ENCODE assay signal across 8 cellular contexts in the genomic region with DNA sequence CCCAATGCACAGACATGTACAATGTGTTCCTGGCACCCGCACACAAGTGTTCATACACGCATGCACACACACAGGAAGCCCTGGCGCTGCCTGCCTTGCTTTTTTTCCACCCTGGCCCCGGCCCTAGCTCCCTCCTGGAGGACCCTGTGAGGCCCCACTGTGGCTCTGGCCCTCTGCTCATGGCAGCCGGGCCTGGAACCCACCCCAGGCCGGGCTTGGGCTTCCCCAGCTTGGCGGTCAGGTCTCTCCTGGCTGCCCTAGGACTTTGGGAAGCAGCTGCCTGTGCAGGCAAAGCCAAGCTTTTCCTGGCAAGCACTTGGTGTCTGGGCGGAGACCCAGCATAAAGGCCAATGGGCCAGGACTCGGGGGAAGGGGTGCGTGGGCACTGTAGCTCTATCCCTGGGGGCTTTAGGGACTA. TPM values are rescaled to one million over a fixed set of nuclear protein-coding genes. Genes with fewer than 3 reads are reported as not detected.
DNase-seq lines count a peak whose midpoint lies in the region; ATAC-seq and TF ChIP-seq lines count a peak whose summit lies in the region.

No MANE protein-coding gene starts in this region.

- no peaks in the 10 kb centered on the region for H3K27me3 Mint-ChIP-seq in activated B cell treated with CpG ODN at 0.5 μM for 24 hours

- H3K4me1 ChIP-seq in cardiac muscle cell (ENCODE audit: low read depth), result peaks cover 17% of the 10 kb centered on the region

- POLR2A ChIA-PET in activated B cell treated with CpG ODN at 0.5 μM for 24 hours (lab: Charles Lee), result interaction anchor here (0.7 to 14.6 kb wide), 8 partner anchors 9 to 434 kb away, joined by 3 to 485 read pairs (median 9); partner anchors contain the start of gene CD82

- no peaks in the 10 kb centered on the region for H3K9me3 ChIP-seq in cardiac muscle cell (ENCODE audit: low read depth)

- TF ChIP-seq CTCF in GM12875 (IDR thresholded peaks at IDR 0.05; ENCODE audit: borderline replicate concordance, insufficient read depth, low read depth, low read length) (no peak), activated B cell treated with CpG ODN at 0.5 μM for 24 hours (IDR thresholded peaks at IDR 0.05) (no peak), cardiac muscle cell (IDR thresholded peaks at IDR 0.05; ENCODE audit: low read depth, low read length) (no peak)

- CTCF ChIA-PET in activated B cell treated with CpG ODN at 0.5 μM for 24 hours (lab: Charles Lee), result interaction anchor here (1.0 to 5.8 kb wide), 5 partner anchors 16 to 41 kb away, joined by 3 to 38 read pairs (median 9); partner anchors contain the start of gene CD82

- H3K4me1 Mint-ChIP-seq in activated B cell treated with CpG ODN at 0.5 μM for 24 hours, result peaks cover 95% of the 10 kb centered on the region

- H3K36me3 ChIP-seq in cardiac muscle cell, result no peaks in the 10 kb centered on the region

- intact Hi-C loops in activated B cell treated with CpG ODN at 0.5 μM for 24 hours (cut with micrococcal nuclease), result loop anchor here (2.0 kb wide), 1 partner anchor 15 kb away; no protein-coding TSS in a partner anchor

- no peak for ATAC-seq in activated B cell treated with CpG ODN at 0.5 μM for 24 hours (ENCODE audit: low read depth)
- no peak for ATAC-seq in HG02763 (IDR thresholded peaks at IDR 0.05; ENCODE audit: unreplicated experiment)

- no peak for DNase-seq in activated B cell treated with CpG ODN at 0.5 μM for 24 hours
- peak in 1 of 2 donors; percentile 46 for DNase-seq in cardiac muscle cell (ENCODE audit: low read depth in 1 of 2, low spot score in 1 of 2)
- DNase-seq in putamen (ENCODE audit: low spot score), result peak; percentile 86
- DNase-seq in germinal center (ENCODE audit: low spot score), result no peak
- DNase-seq in D341Med (ENCODE audit: low spot score), result no peak
- no peak for DNase-seq in NCI-H345 (lab: John Stamatoyannopoulos, UW)

- H3K4me3 Mint-ChIP-seq in activated B cell treated with CpG ODN at 0.5 μM for 24 hours, result peak overlapping the region; percentile 82

- H3K4me3 ChIP-seq in GM12875 (ENCODE audit: low read depth, low read length) (peak overlapping the region; percentile 15), cardiac muscle cell (no peak overlapping the region)

- H3K36me3 Mint-ChIP-seq in activated B cell treated with CpG ODN at 0.5 μM for 24 hours (ENCODE audit: low read depth), result peaks cover 79% of the 10 kb centered on the region

- peak overlapping the region; percentile 14 for H3K27ac ChIP-seq in cardiac muscle cell

- no peaks in the 10 kb centered on the region for H3K9me3 Mint-ChIP-seq in activated B cell treated with CpG ODN at 0.5 μM for 24 hours

- H3K27me3 ChIP-seq in cardiac muscle cell, result no peaks in the 10 kb centered on the region

- H3K27ac Mint-ChIP-seq in activated B cell treated with CpG ODN at 0.5 μM for 24 hours, result peak overlapping the region; percentile 94

RNA-seq across cellular contexts. Expression of gene CD82, which starts 30.5 kb away (rescaled TPM):
- total RNA-seq in activated B cell treated with CpG ODN at 0.5 μM for 24 hours, result 728 and 770 TPM in 2 replicates
- 8.0 and 14.8 TPM in 2 replicates for total RNA-seq in cardiac muscle cell
- 33.9 and 59.7 TPM in 2 replicates for polyA plus RNA-seq in cardiac muscle cell

Comparison
In these comparisons a context has a peak if more than half of its experiments do, and no peak if none do; other contexts are left out.
1. RNA of gene CD82, which starts 30.5 kb away (total RNA-seq): 728 to 770 TPM in activated B cell treated with CpG ODN at 0.5 μM for 24 hours; 8.0 to 14.8 TPM in cardiac muscle cell; every median in the first group is over 10 times any median in the second.